In genomic region chr9:94588681-94589080, GRCh38 we compare ENCODE assay signal across 23 cellular contexts.
"Had no signal": no experiment of that assay in that cellular context is flagged by ENCODE, and none has a peak within 500 bp of the region (broad histone marks: within the 10 kb centered on the region; RNA-seq: fewer than 3 reads in every experiment).

No MANE protein-coding gene starts in this region.

- H3K4me3 ChIP-seq: colonic mucosa, dorsolateral prefrontal cortex, esophagus muscularis mucosa, gastroesophageal sphincter, heart left ventricle, hepatocyte, left lung, lower lobe of right lung, mucosa of descending colon had no signal

- H3K9me3 ChIP-seq: colonic mucosa, esophagus muscularis mucosa, gastroesophageal sphincter, heart left ventricle, left lung, lower lobe of right lung, mucosa of descending colon had no signal

- H3K36me3 Mint-ChIP-seq: immature natural killer cell, mesothelial cell of epicardium had no signal

- H3K36me3 ChIP-seq: colonic mucosa, esophagus muscularis mucosa, gastroesophageal sphincter, heart left ventricle, left lung, lower lobe of right lung had no signal

- H3K4me1 Mint-ChIP-seq: immature natural killer cell, mesothelial cell of epicardium had no signal

- H2AFZ ChIP-seq: hepatocyte had no signal

- H3K27ac ChIP-seq: colonic mucosa, dorsolateral prefrontal cortex, esophagus muscularis mucosa, gastroesophageal sphincter, heart left ventricle, hepatocyte, left lung, lower lobe of right lung had no signal

- H3K4me3 Mint-ChIP-seq: mesothelial cell of epicardium had no signal

- H3K4me1 ChIP-seq: colonic mucosa, esophagus muscularis mucosa, gastroesophageal sphincter, heart left ventricle, left lung had no signal

- H3K27me3 ChIP-seq: colonic mucosa, hepatocyte, left lung had no signal

- H3K9me3 Mint-ChIP-seq: immature natural killer cell, mesothelial cell of epicardium had no signal

- DNase-seq: cerebellar nuclear complex; colonic mucosa; dermis blood vessel endothelial cell; dorsolateral prefrontal cortex; effector CD4-positive, alpha-beta T cell; effector memory CD4-positive, alpha-beta T cell; foreskin fibroblast; foreskin melanocyte; heart left ventricle; hypothalamus; immature natural killer cell; kidney; kidney glomerular epithelial cell; left colon; left lung; left ventricle myocardium superior; lower lobe of right lung; mesenchymal stem cell; mucosa of descending colon had no signal

- H3K27ac Mint-ChIP-seq: immature natural killer cell, mesothelial cell of epicardium had no signal

- H3K4me2 ChIP-seq: hepatocyte had no signal

- ATAC-seq: gastroesophageal sphincter, left colon, left lung, left ventricle myocardium superior, lower lobe of right lung, mucosa of descending colon had no signal

- H3K79me2 ChIP-seq: hepatocyte had no signal
